ENCODE assay signal across 13 cellular contexts in the genomic region with DNA sequence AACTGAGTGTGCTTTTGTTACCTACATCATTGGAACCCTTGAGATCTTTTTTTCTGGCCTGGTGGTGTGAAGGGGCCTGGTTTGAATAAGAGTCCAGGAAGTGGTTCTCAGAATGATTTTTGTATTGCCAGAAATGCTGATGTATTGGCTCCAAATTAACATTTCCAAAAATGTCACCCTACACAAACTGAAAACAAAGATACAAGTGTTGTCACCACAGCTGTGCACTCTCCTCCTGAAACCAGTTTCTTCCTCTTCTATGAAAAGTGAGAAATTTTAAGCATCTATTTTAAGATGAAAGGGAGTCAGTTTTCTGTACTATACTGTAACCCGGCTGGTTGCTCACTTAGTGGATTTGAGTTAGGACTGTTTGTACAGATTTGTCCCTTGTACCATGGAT.
DNase-seq lines count a peak whose midpoint lies in the region; ATAC-seq lines count a peak whose summit lies in the region.
"Had no signal": no experiment of that assay in that cellular context is flagged by ENCODE, and none has a peak within 500 bp of the region (broad histone marks: within the 10 kb centered on the region; RNA-seq: fewer than 3 reads in every experiment).

No MANE protein-coding gene starts in this region.

- no peak overlapping the region for H3K9ac ChIP-seq in mesendoderm (ENCODE audit: low read length)

- H3K23ac ChIP-seq in mesendoderm (ENCODE audit: low read length) = no peak overlapping the region

- no CpG with 5 or more reads among the region's 1 CpG for WGBS in mesendoderm (ENCODE audit: extremely low coverage, insufficient coverage, low lambda C conversion rate)

- no peak overlapping the region for H3K4me2 ChIP-seq in mesendoderm (ENCODE audit: low read length)

- H3K4me1 ChIP-seq in mesendoderm (ENCODE audit: control insufficient read depth, low read depth, low read length) = no peaks in the 10 kb centered on the region
- H3K4me1 ChIP-seq: left lung, Peyer's patch had no signal

- no peak overlapping the region for H2AK5ac ChIP-seq in mesendoderm (ENCODE audit: low read length)

- ATAC-seq in GM18868 (IDR thresholded peaks at IDR 0.05; ENCODE audit: unreplicated experiment) (peak; percentile 91), GM21576 (IDR thresholded peaks at IDR 0.05; ENCODE audit: unreplicated experiment) (peak; percentile 93), HG03108 (IDR thresholded peaks at IDR 0.05; ENCODE audit: unreplicated experiment) (peak; percentile 79), memory B cell (ENCODE audit: low read depth) (peak; percentile 74)
- ATAC-seq: left lung had no signal

- H3K4ac ChIP-seq in mesendoderm (ENCODE audit: low read depth, low read length) = no peak overlapping the region

- H3K9me3 Mint-ChIP-seq in memory B cell = no peaks in the 10 kb centered on the region

- H3K27me3 Mint-ChIP-seq in memory B cell = no peaks in the 10 kb centered on the region

- H3K4me1 Mint-ChIP-seq in memory B cell = peaks cover 9% of the 10 kb centered on the region

- no peak overlapping the region for H3K27ac ChIP-seq in mesendoderm (ENCODE audit: low read depth, low read length)
- H3K27ac ChIP-seq: left lung, Peyer's patch had no signal

- H3K79me2 ChIP-seq in mesendoderm (ENCODE audit: control insufficient read depth, insufficient read depth, low read length) = no peaks in the 10 kb centered on the region

- no peaks in the 10 kb centered on the region for H3K79me1 ChIP-seq in mesendoderm (ENCODE audit: low read length)

- no peak overlapping the region for H2BK5ac ChIP-seq in mesendoderm (ENCODE audit: low read length)

- H3K36me3 Mint-ChIP-seq in memory B cell = peaks cover 7% of the 10 kb centered on the region

- no peak overlapping the region for H4K5ac ChIP-seq in mesendoderm (ENCODE audit: low read length)

- H3K4me3 Mint-ChIP-seq in memory B cell = no peak overlapping the region

- H4K8ac ChIP-seq in mesendoderm (ENCODE audit: low read depth, low read length) = no peak overlapping the region

- no peaks in the 10 kb centered on the region for H3K27me3 ChIP-seq in mesendoderm (ENCODE audit: insufficient read depth, low read length, poor library complexity)
- H3K27me3 ChIP-seq: left lung, Peyer's patch had no signal

- H3K4me3 ChIP-seq in mesendoderm (ENCODE audit: low read length) = no peak overlapping the region
- H3K4me3 ChIP-seq: left lung, Peyer's patch had no signal

- no peak overlapping the region for H2BK120ac ChIP-seq in mesendoderm (ENCODE audit: low read depth, low read length)

- no peak overlapping the region for H3K18ac ChIP-seq in mesendoderm (ENCODE audit: low read length)

- H3K27ac Mint-ChIP-seq in memory B cell = no peak overlapping the region

- DNase-seq in memory B cell (ENCODE audit: low spot score in 2 of 2) (no peak), cerebellum (ENCODE audit: low spot score) (no peak), mesendoderm (no peak), NCI-H1417 (lab: John Stamatoyannopoulos, UW) (no peak)
- DNase-seq in activated CD4-positive, alpha-beta T cell treated with anti-CD3 and anti-CD28 coated beads, Interleukin-2, amount 50 U/mL, for 4 hours = no peak
- DNase-seq: activated gamma-delta T cell, foreskin melanocyte, left lung, NCI-H146, Peyer's patch had no signal

- H2BK15ac ChIP-seq in mesendoderm (replicated peaks; ENCODE audit: low read depth) = no peak overlapping the region

- no peaks in the 10 kb centered on the region for H3K36me3 ChIP-seq in mesendoderm (ENCODE audit: control insufficient read depth, insufficient read depth, low read length)
- H3K36me3 ChIP-seq: left lung, Peyer's patch had no signal

- no peak overlapping the region for H3K56ac ChIP-seq in mesendoderm (ENCODE audit: low read length)
